8 cellular contexts compared by ENCODE assay signal in genomic region chr14:49766839-49767238, GRCh38. TPM values are rescaled to one million over a fixed set of nuclear protein-coding genes. Genes with fewer than 3 reads are reported as not detected.
DNase-seq lines count a peak whose midpoint lies in the region; ATAC-seq, FAIRE-seq and TF ChIP-seq lines count a peak whose summit lies in the region.

No MANE protein-coding gene starts in this region.

- peak overlapping the region in 11 of 12 donors; percentile 59 to 100 (median 94) for H3K4me3 ChIP-seq in heart left ventricle

- H3K27ac ChIP-seq in heart left ventricle = peak overlapping the region; percentile 91 to 99 (median 99)

- intact Hi-C loops in heart left ventricle (cut with DNase I) = loop anchor here in 8 of 10 donors (1.0 to 10.0 kb wide), 7 partner anchors 72 to 135 kb away; partner anchors contain the start of genes DNAAF2 (in 5 of the 8) and KLHDC1 (in 3 of the 8)
- intact Hi-C loops in Right ventricle myocardium superior (cut with DNase I) = no loop called here

- no peak for ATAC-seq in heart left ventricle
- no peak for ATAC-seq in Right ventricle myocardium superior (ENCODE audit: poor library complexity)
- ATAC-seq in activated naive CD8-positive, alpha-beta T cell treated with anti-CD3 and anti-CD28 coated beads, Interleukin-2, amount 50 U/mL, for 24 hours = no peak

- DNase-seq in heart left ventricle (no peak), Right ventricle myocardium superior (no peak), iris pigment epithelial cell (ENCODE audit: low read depth) (peak; percentile 8), superior temporal gyrus (ENCODE audit: extremely low spot score) (peak; percentile 43), GM19239 (ENCODE audit: insufficient read length, low spot score) (no peak), epidermal melanocyte (ENCODE audit: insufficient read length, low spot score) (no peak), NCI-H1694 treated with DMSO at 0.1 percent for 48 hours (lab: John Stamatoyannopoulos, UW) (no peak)
- DNase-seq in activated naive CD8-positive, alpha-beta T cell treated with anti-CD3 and anti-CD28 coated beads, Interleukin-2, amount 50 U/mL, for 24 hours = no peak

- H3K4me1 Mint-ChIP-seq in activated naive CD8-positive, alpha-beta T cell treated with anti-CD3 and anti-CD28 coated beads, Interleukin-2, amount 50 U/mL, for 24 hours = peaks cover 32% of the 10 kb centered on the region

- no peaks in the 10 kb centered on the region for H3K27me3 Mint-ChIP-seq in activated naive CD8-positive, alpha-beta T cell treated with anti-CD3 and anti-CD28 coated beads, Interleukin-2, amount 50 U/mL, for 24 hours

- no peaks in the 10 kb centered on the region for H3K36me3 Mint-ChIP-seq in activated naive CD8-positive, alpha-beta T cell treated with anti-CD3 and anti-CD28 coated beads, Interleukin-2, amount 50 U/mL, for 24 hours (ENCODE audit: low read depth)

- H3K4me3 Mint-ChIP-seq in activated naive CD8-positive, alpha-beta T cell treated with anti-CD3 and anti-CD28 coated beads, Interleukin-2, amount 50 U/mL, for 24 hours = peak overlapping the region; percentile 87

- H3K9me3 ChIP-seq in heart left ventricle = no peaks in the 10 kb centered on the region

- FAIRE-seq in GM19239 (lab: Jason Lieb, UNC) = no peak

- TF ChIP-seq POLR2A in heart left ventricle (IDR thresholded peaks at IDR 0.05) = no peak

- H3K27ac Mint-ChIP-seq in activated naive CD8-positive, alpha-beta T cell treated with anti-CD3 and anti-CD28 coated beads, Interleukin-2, amount 50 U/mL, for 24 hours = peak overlapping the region; percentile 98

- peaks cover 0 to 7% (median 4%) of the 10 kb centered on the region in 9 donors for H3K36me3 ChIP-seq in heart left ventricle

- no peaks in the 10 kb centered on the region for H3K27me3 ChIP-seq in heart left ventricle

- no peaks in the 10 kb centered on the region for H3K9me3 Mint-ChIP-seq in activated naive CD8-positive, alpha-beta T cell treated with anti-CD3 and anti-CD28 coated beads, Interleukin-2, amount 50 U/mL, for 24 hours

- H3K4me1 ChIP-seq in heart left ventricle = peaks cover 0 to 34% (median 23%) of the 10 kb centered on the region in 12 donors

- no peak for TF ChIP-seq CTCF in heart left ventricle (IDR thresholded peaks at IDR 0.05)

- 86 to 89% (median 88%) methylated on average over 10 of the region's 10 CpGs for WGBS in heart left ventricle, 4 donors

RNA-seq across cellular contexts. Expression of gene KLHDC2, which starts 1.1 kb away (rescaled TPM):
- 10 to 100 TPM; 68.2 to 93.6 (median 85.9) TPM for total RNA-seq in heart left ventricle
- 10 to 100 TPM; 40.7 to 48.9 TPM for polyA plus RNA-seq in heart left ventricle
- total RNA-seq in Right ventricle myocardium superior = 89.3 TPM

Comparison
In these comparisons a context has a peak if more than half of its experiments do, and no peak if none do; other contexts are left out.
1. DNase-seq: peak in iris pigment epithelial cell (single experiment) and superior temporal gyrus (single experiment); none in heart left ventricle (0 of 5), Right ventricle myocardium superior (single experiment), activated naive CD8-positive, alpha-beta T cell treated with anti-CD3 and anti-CD28 coated beads, Interleukin-2, amount 50 U/mL, for 24 hours (single experiment), GM19239 (single experiment), epidermal melanocyte (single experiment) and NCI-H1694 treated with DMSO at 0.1 percent for 48 hours (single experiment).